18 cellular contexts compared by ENCODE assay signal in genomic region chr5:118990582-118990981, GRCh38.
"Had no signal": no experiment of that assay in that cellular context is flagged by ENCODE, and none has a peak within 500 bp of the region (broad histone marks: within the 10 kb centered on the region; RNA-seq: fewer than 3 reads in every experiment).

No MANE protein-coding gene starts in this region.

- H3K27me3 Mint-ChIP-seq: activated CD4-positive, alpha-beta memory T cell treated with anti-CD3 and anti-CD28 coated beads, Interleukin-2, amount 10 ng/mL, durations not matched to agents 7 days and 5 days; activated T-cell treated with anti-CD3 and anti-CD28 coated beads, Interleukin-2, amount 50 U/mL, for 24 hours; stimulated activated memory B cell treated with anti-CD40 and anti-IgM and Interleukin-4, amounts not matched to agents 10 μg/mL and 1 μg/mL and 100 μg/mL, for 72 hours had no signal

- DNase-seq: activated CD4-positive, alpha-beta memory T cell treated with anti-CD3 and anti-CD28 coated beads, Interleukin-2, amount 10 ng/mL, durations not matched to agents 7 days and 5 days; activated CD4-positive, alpha-beta T cell treated with anti-CD3 and anti-CD28 coated beads for 36 hours; activated effector memory CD4-positive, alpha-beta T cell treated with Interleukin-2 at 50 U/mL for 16 hours; activated naive CD4-positive, alpha-beta T cell treated with anti-CD3 and anti-CD28 coated beads, Interleukin-2, amount 50 U/mL, for 16 hours; activated T-cell treated with anti-CD3 and anti-CD28 coated beads, Interleukin-2, amount 50 U/mL, for 24 hours; adrenal gland; caudate nucleus; kidney glomerular epithelial cell; left ventricle myocardium superior; stimulated activated CD4-positive, alpha-beta T cell treated with anti-CD3 and anti-CD28 coated beads, Interleukin-2, amount 100 ng/mL, for 48 hours; T-cell; T-helper 9 cell; tibial artery; uterus had no signal

- H3K27me3 ChIP-seq: adrenal gland, esophagus muscularis mucosa, pancreas, tibial artery, uterus had no signal

- H3K4me1 ChIP-seq: uterus had no signal

- H3K9me3 ChIP-seq: adrenal gland, esophagus muscularis mucosa, pancreas, tibial artery, uterus had no signal

- H3K27ac Mint-ChIP-seq: activated CD4-positive, alpha-beta memory T cell treated with anti-CD3 and anti-CD28 coated beads, Interleukin-2, amount 10 ng/mL, durations not matched to agents 7 days and 5 days; activated CD4-positive, alpha-beta T cell treated with anti-CD3 and anti-CD28 coated beads for 36 hours; activated T-cell treated with anti-CD3 and anti-CD28 coated beads, Interleukin-2, amount 50 U/mL, for 24 hours; stimulated activated memory B cell treated with anti-CD40 and anti-IgM and Interleukin-4, amounts not matched to agents 10 μg/mL and 1 μg/mL and 100 μg/mL, for 72 hours had no signal

- H3K4me3 ChIP-seq: adrenal gland, esophagus muscularis mucosa, pancreas, tibial artery, uterus had no signal

- H3K36me3 Mint-ChIP-seq: stimulated activated memory B cell treated with anti-CD40 and anti-IgM and Interleukin-4, amounts not matched to agents 10 μg/mL and 1 μg/mL and 100 μg/mL, for 72 hours; T-cell had no signal

- H3K36me3 ChIP-seq: adrenal gland, esophagus muscularis mucosa, pancreas, tibial artery, uterus had no signal

- H3K4me3 Mint-ChIP-seq: activated CD4-positive, alpha-beta memory T cell treated with anti-CD3 and anti-CD28 coated beads, Interleukin-2, amount 10 ng/mL, durations not matched to agents 7 days and 5 days; activated CD4-positive, alpha-beta T cell treated with anti-CD3 and anti-CD28 coated beads for 36 hours; activated T-cell treated with anti-CD3 and anti-CD28 coated beads, Interleukin-2, amount 50 U/mL, for 24 hours; stimulated activated memory B cell treated with anti-CD40 and anti-IgM and Interleukin-4, amounts not matched to agents 10 μg/mL and 1 μg/mL and 100 μg/mL, for 72 hours; T-cell had no signal

- ATAC-seq: activated CD4-positive, alpha-beta T cell treated with anti-CD3 and anti-CD28 coated beads for 36 hours; left ventricle myocardium superior; pancreas; stimulated activated memory B cell treated with anti-CD40 and anti-IgM and Interleukin-4, amounts not matched to agents 10 μg/mL and 1 μg/mL and 100 μg/mL, for 72 hours; T-cell had no signal

- FAIRE-seq: colon, pancreas had no signal

- H3K27ac ChIP-seq: adrenal gland, esophagus muscularis mucosa, tibial artery, uterus had no signal
